In genomic region chr16:69520800-69521602, GRCh38 we compare ENCODE assay signal across 9 cellular contexts. TPM values are rescaled to one million over a fixed set of nuclear protein-coding genes. Genes with fewer than 3 reads are reported as not detected.
A peak's percentile ranks its signal among the peaks of the same experiment; 100 is the strongest.
DNase-seq lines count a peak whose midpoint lies in the region; ATAC-seq, FAIRE-seq and TF ChIP-seq lines count a peak whose summit lies in the region.
"Had no signal": no experiment of that assay in that cellular context is flagged by ENCODE, and none has a peak within 500 bp of the region (broad histone marks: within the 10 kb centered on the region; RNA-seq: fewer than 3 reads in every experiment).

No MANE protein-coding gene starts in this region.

- no peaks in the 10 kb centered on the region for H3K9me3 ChIP-seq in Panc1 (ENCODE audit: control insufficient read depth, insufficient read depth, low read depth, low read length)

- peaks cover 2% of the 10 kb centered on the region; the same call in 1 of the 2 replicates for H3K36me3 ChIP-seq in Panc1 (ENCODE audit: control insufficient read depth, insufficient read depth, low read length)

- no peaks in the 10 kb centered on the region for H3K36me3 Mint-ChIP-seq in immature natural killer cell

- intact Hi-C loops in Panc1 (cut with micrococcal nuclease; ENCODE audit: unreplicated experiment), result no loop called here
- intact Hi-C loops in posterior cingulate gyrus (cut with DNase I), result no loop called here

- peak overlapping the region; percentile 81 for H3K27ac ChIP-seq in Panc1 (ENCODE audit: low read length)

- no TSS peak for BruUV-seq in Panc1 (replicated peaks; lab: Mats Ljungman, UMichigan)

- H3K27me3 Mint-ChIP-seq in immature natural killer cell (ENCODE audit: low read depth in 3 of 3), result peaks cover 0 to 2% (median 0%) of the 10 kb centered on the region in 3 donors
- H3K27me3 Mint-ChIP-seq: IgD-negative memory B cell had no signal

- POLR2A ChIA-PET in Panc1 (lab: Charles Lee), result no interaction called here

- peak; percentile 48 for ATAC-seq in GM21619 (IDR thresholded peaks at IDR 0.05; ENCODE audit: unreplicated experiment)
- peak; percentile 45; the same call in 1 of the 2 replicates for ATAC-seq in Panc1

- H3K27me3 ChIP-seq in Panc1 (ENCODE audit: control insufficient read depth, insufficient read depth, low read length), result no peaks in the 10 kb centered on the region

- in situ Hi-C loops in Panc1 (cut with HindIII; ENCODE audit: low pct_unique_long_range_greater_than_20kb, low sequenced_read_pairs), result no loop called here

- H3K4me1 ChIP-seq in Panc1 (ENCODE audit: control insufficient read depth, insufficient read depth, low read length), result peaks cover 22% of the 10 kb centered on the region

- TF ChIP-seq CTCF in Panc1 (IDR thresholded peaks at IDR 0.05), result no peak

- H3K4me3 Mint-ChIP-seq in immature natural killer cell, result no peak overlapping the region
- H3K4me3 Mint-ChIP-seq: IgD-negative memory B cell had no signal

- H3K4me3 ChIP-seq in Panc1 (ENCODE audit: low read depth in 2 of 2, low read length in 2 of 2), result no peak overlapping the region

- FAIRE-seq in GM12891 (lab: Jason Lieb, UNC), result peak; percentile 70

- H3K27ac Mint-ChIP-seq in immature natural killer cell, result peak overlapping the region; percentile 8 to 86 (median 67)

- DNase-seq in GM12891 (ENCODE audit: insufficient read length, low spot score) (no peak), Panc1 (ENCODE audit: low read depth, low spot score) (no peak), immature natural killer cell (no peak), DMS114 treated with DMSO at 0.1 percent for 48 hours (lab: John Stamatoyannopoulos, UW; ENCODE audit: unreplicated experiment) (no peak), posterior cingulate gyrus (no peak), superior temporal gyrus (ENCODE audit: extremely low spot score) (no peak)
- DNase-seq in effector CD8-positive, alpha-beta T cell (lab: John Stamatoyannopoulos, UW), result no peak

- no peak for TF ChIP-seq POLR2A in GM12891 (IDR thresholded peaks at IDR 0.05; ENCODE audit: low read depth, low read length)

- H3K9me3 Mint-ChIP-seq in immature natural killer cell, result no peaks in the 10 kb centered on the region

- H3K4me1 Mint-ChIP-seq in immature natural killer cell, result peaks cover 13 to 20% of the 10 kb centered on the region in 2 donors

- CTCF ChIA-PET in Panc1 (lab: Charles Lee), result interaction anchor here (0.5 kb wide), 1 partner anchor 509 kb away, joined by 9 read pairs; no protein-coding TSS in a partner anchor

TF ChIP-seq in GM12891, 5 proteins besides CTCF, POLR2A, EP300 and RAD21:
- TF ChIP-seq POU2F2 (IDR thresholded peaks at IDR 0.05; ENCODE audit: low read depth, low read length) (no peak), POLR2AphosphoS5 (IDR thresholded peaks at IDR 0.05; ENCODE audit: low read depth, low read length) (no peak), SPI1 (IDR thresholded peaks at IDR 0.05; ENCODE audit: low read depth, low read length) (peak; percentile 61), PAX5 (IDR thresholded peaks at IDR 0.05; ENCODE audit: insufficient read depth, low read length, severe bottlenecking) (no peak), TAF1 (IDR thresholded peaks at IDR 0.05; ENCODE audit: low read depth, low read length) (no peak)

RNA-seq across cellular contexts. Expression of gene NFAT5, which starts 44.8 kb away (rescaled TPM):
- polyA plus RNA-seq in GM12891 (2012; ENCODE audit: low read depth, missing spikeins), result 4.7 TPM
- total RNA-seq in Panc1 (2021; ENCODE audit: unreplicated experiment), result 57.0 TPM
- 6.0 TPM for polyA plus RNA-seq in Panc1 (2012; ENCODE audit: insufficient read length)
- 10 to 100 TPM in 1 of 3 donors, 1 to 10 TPM in 2; 5.4 to 17.5 (median 7.9) TPM for polyA plus RNA-seq in immature natural killer cell
